Comparison of ENCODE assay signal across 10 cellular contexts in genomic region chr14:68703093-68703492, GRCh38.
DNase-seq lines count a peak whose midpoint lies in the region; ATAC-seq and TF ChIP-seq lines count a peak whose summit lies in the region.
"Had no signal": no experiment of that assay in that cellular context is flagged by ENCODE, and none has a peak within 500 bp of the region (broad histone marks: within the 10 kb centered on the region; RNA-seq: fewer than 3 reads in every experiment).

No MANE protein-coding gene starts in this region.

- no peak overlapping the region for H3K4me3 ChIP-seq in BLaER1
- H3K4me3 ChIP-seq in lower leg skin (ENCODE audit: low read depth, poor library complexity, severe bottlenecking): no peak overlapping the region
- H3K4me3 ChIP-seq: thoracic aorta had no signal

- H4K20me1 ChIP-seq in BLaER1: no peaks in the 10 kb centered on the region

- TF ChIP-seq POLR2A in lower leg skin (IDR thresholded peaks at IDR 0.05): no peak

- H3K27ac ChIP-seq in BLaER1: peak overlapping the region; percentile 52; the same call in 1 of the 2 replicates
- H3K27ac ChIP-seq: thoracic aorta had no signal

- no peaks in the 10 kb centered on the region for H3K27me3 ChIP-seq in BLaER1

- WGBS in lower leg skin, 2 donors: 53 to 66% methylated on average over 10 of the region's 10 CpGs

- ATAC-seq in HG02798 (IDR thresholded peaks at IDR 0.05; ENCODE audit: poor library complexity, unreplicated experiment) (no peak), GM21526 (IDR thresholded peaks at IDR 0.05; ENCODE audit: low FRiP score, unreplicated experiment) (no peak)

- H3K4me2 ChIP-seq in BLaER1: peak overlapping the region; percentile 51

- peaks cover 17% of the 10 kb centered on the region for H3K9me3 ChIP-seq in BLaER1
- H3K9me3 ChIP-seq: thoracic aorta had no signal

- TF ChIP-seq CTCF in lower leg skin (IDR thresholded peaks at IDR 0.05): no peak

- no peak overlapping the region for H3K9ac ChIP-seq in BLaER1

- H3K36me3 ChIP-seq in BLaER1: no peaks in the 10 kb centered on the region; the same call in 1 of the 2 replicates
- H3K36me3 ChIP-seq: thoracic aorta had no signal

- DNase-seq in HK-2 (ENCODE audit: unreplicated experiment) (peak; percentile 69), amniotic stem cell (lab: John Stamatoyannopoulos, UW) (peak; percentile 15), lower leg skin (ENCODE audit: low spot score in 2 of 2) (peak; percentile 63 to 86), NK-92 (lab: John Stamatoyannopoulos, UW; ENCODE audit: unreplicated experiment) (no peak), globus pallidus (ENCODE audit: low spot score) (no peak)
- DNase-seq: NCI-H2171 had no signal

- intact Hi-C loops in lower leg skin (cut with DNase I; ENCODE audit: low total_unique reads): no loop called here

- H3K4me1 ChIP-seq in BLaER1: peaks cover 19% of the 10 kb centered on the region

Comparison
In these comparisons a context has a peak if more than half of its experiments do, and no peak if none do; other contexts are left out.
1. DNase-seq: peak in HK-2 (single experiment), amniotic stem cell (single experiment) and lower leg skin (2 of 2); none in NK-92 (single experiment) and globus pallidus (single experiment).